In genomic region chr2:87678742-87679173, GRCh38 we compare ENCODE assay signal across 7 cellular contexts.
DNase-seq lines count a peak whose midpoint lies in the region; ATAC-seq, FAIRE-seq and TF ChIP-seq lines count a peak whose summit lies in the region.
"Not testable (repeated sequence)": the region's sequence is repeated elsewhere in the genome, so short reads cannot be mapped to it uniquely, and the experiment has no call there.

No MANE protein-coding gene starts in this region.

- H3K4me1 ChIP-seq in GM12878 (ENCODE audit: control insufficient read depth, insufficient read depth, low read length); HepG2 (ENCODE audit: insufficient read depth, low read length): not testable (repeated sequence)

- in situ Hi-C loops in GM12878 (cut with MboI); HepG2 (cut with HindIII; ENCODE audit: extremely low pct_ligation_motif_present, low pct_unique_long_range_greater_than_20kb): not testable (repeated sequence)

- not testable (repeated sequence) for H3K4me3 Mint-ChIP-seq in HFFc6; T-helper 2 cell treated with Interferon-gamma antibody and Interleukin-4, amounts not matched to agents 5 μg/mL and 100 μg/mL, for 36 hours; activated CD4-positive, alpha-beta memory T cell treated with anti-CD3 and anti-CD28 coated beads for 36 hours; activated T-cell treated with anti-CD3 and anti-CD28 coated beads, Interleukin-2, amount 50 U/mL, for 72 hours

- intact Hi-C loops in activated CD4-positive, alpha-beta memory T cell treated with anti-CD3 and anti-CD28 coated beads for 36 hours (cut with micrococcal nuclease); GM12878 (cut with micrococcal nuclease; ENCODE audit: unreplicated experiment); HepG2 (cut with micrococcal nuclease; ENCODE audit: unreplicated experiment): not testable (repeated sequence)

- not testable (repeated sequence) for TF ChIP-seq EP300 in GM12878 (IDR thresholded peaks at IDR 0.05; ENCODE audit: borderline replicate concordance in 1 of 2, control insufficient read depth in 1 of 2, low read depth in 2 of 2, low read length in 2 of 2); HepG2 (IDR thresholded peaks at IDR 0.05; ENCODE audit: low read depth in 2 of 2, low read length in 2 of 2); HepG2 (CRISPR knock-in tag; IDR thresholded peaks at IDR 0.05; ENCODE audit: borderline replicate concordance)

- H3K4me3 ChIP-seq in GM12878; HepG2 (replicated peaks in 1 of 3; ENCODE audit: insufficient read depth in 1 of 3, low read depth in 2 of 3, low read length in 3 of 3): not testable (repeated sequence)

- H2AFZ ChIP-seq in GM12878 (ENCODE audit: control insufficient read depth, low read depth, low read length); HepG2 (ENCODE audit: low read length): not testable (repeated sequence)

- not testable (repeated sequence) for TF ChIP-seq POLR2A in GM12878 (IDR thresholded peaks at IDR 0.05; ENCODE audit: low read depth, low read length); HepG2 (IDR thresholded peaks at IDR 0.05; ENCODE audit: insufficient read depth in 1 of 2, low read depth in 2 of 2, low read length in 2 of 2)

- CTCF ChIA-PET in activated CD4-positive, alpha-beta memory T cell treated with anti-CD3 and anti-CD28 coated beads for 36 hours (lab: Charles Lee); GM12878 (lab: Yijun Ruan, JAX); HepG2 (lab: Yijun Ruan, JAX; ENCODE audit: low intra/inter-chr PET ratio, low total read pairs): not testable (repeated sequence)

- H3K4me1 Mint-ChIP-seq in HFFc6 (ENCODE audit: low read depth); T-helper 2 cell treated with Interferon-gamma antibody and Interleukin-4, amounts not matched to agents 5 μg/mL and 100 μg/mL, for 36 hours (ENCODE audit: low read depth); activated CD4-positive, alpha-beta memory T cell treated with anti-CD3 and anti-CD28 coated beads for 36 hours (ENCODE audit: low read depth); activated T-cell treated with anti-CD3 and anti-CD28 coated beads, Interleukin-2, amount 50 U/mL, for 72 hours (ENCODE audit: low read depth): not testable (repeated sequence)

- ATAC-seq in activated T-cell treated with anti-CD3 and anti-CD28 coated beads, Interleukin-2, amount 50 U/mL, for 72 hours (replicated peaks in 1 of 2): peak; percentile 89
- ATAC-seq in GM12878 (peak; percentile 36; the same call in 2 of the 3 replicates), HepG2 (peak; percentile 23)
- ATAC-seq in stimulated activated naive CD8-positive, alpha-beta T cell treated with anti-CD3 and anti-CD28 coated beads, Interleukin-15, Interleukin-2, amounts not matched to agents 100 U/mL and 50 U/mL, for 24 hours: peak; percentile 78

- TF ChIP-seq CTCF in HFFc6 (IDR thresholded peaks at IDR 0.05); GM12878 (IDR thresholded peaks at IDR 0.05 in 2 of 3, conservative IDR thresholded peaks at IDR 0.05 in 1 of 3; ENCODE audit: control insufficient read depth in 2 of 3, extremely low read depth in 1 of 3, insufficient read depth in 1 of 3, low read depth in 3 of 3, low read length in 3 of 3); HepG2 (CRISPR knock-in tag; IDR thresholded peaks at IDR 0.05): not testable (repeated sequence)

- not testable (repeated sequence) for H3K4me2 ChIP-seq in GM12878 (ENCODE audit: control insufficient read depth, insufficient read depth); HepG2 (ENCODE audit: low read depth, low read length)

- SMC1A ChIA-PET in GM12878 (lab: Charles Lee; ENCODE audit: uncharacterized antibody, unreplicated experiment): not testable (repeated sequence)

- H4K20me1 ChIP-seq in GM12878 (ENCODE audit: control insufficient read depth, insufficient read depth); HepG2 (ENCODE audit: insufficient read depth, low read length): not testable (repeated sequence)

- not testable (repeated sequence) for H3K79me2 ChIP-seq in GM12878 (ENCODE audit: control insufficient read depth, insufficient read depth, low read length); HepG2 (ENCODE audit: insufficient read depth, low read length)

- not testable (repeated sequence) for TF ChIP-seq RAD21 in GM12878 (IDR thresholded peaks at IDR 0.05; ENCODE audit: insufficient read depth, low read depth, low read length); HepG2 (CRISPR knock-in tag; IDR thresholded peaks at IDR 0.05)

- not testable (repeated sequence) for DNase-seq in HFFc6; GM12878 (ENCODE audit: low read depth, low spot score); HepG2 (ENCODE audit: low spot score); stimulated activated naive CD8-positive, alpha-beta T cell treated with anti-CD3 and anti-CD28 coated beads, Interleukin-15, Interleukin-2, amounts not matched to agents 100 U/mL and 50 U/mL, for 24 hours
- peak; percentile 31 for DNase-seq in T-helper 2 cell treated with Interferon-gamma antibody and Interleukin-4, amounts not matched to agents 5 μg/mL and 100 μg/mL, for 36 hours (ENCODE audit: low spot score)
- peak; percentile 23 for DNase-seq in activated CD4-positive, alpha-beta memory T cell treated with anti-CD3 and anti-CD28 coated beads for 36 hours
- peak; percentile 4 to 9 for DNase-seq in activated T-cell treated with anti-CD3 and anti-CD28 coated beads, Interleukin-2, amount 50 U/mL, for 72 hours

- H3K9me3 ChIP-seq in GM12878 (replicated peaks; ENCODE audit: control insufficient read depth, insufficient read depth, low read length); HepG2 (ENCODE audit: low read length): not testable (repeated sequence)

- not testable (repeated sequence) for H3K27ac ChIP-seq in GM12878 (ENCODE audit: control insufficient read depth, insufficient read depth); HepG2 (ENCODE audit: extremely low read length, insufficient read depth, low read length)

- not testable (repeated sequence) for H3K9ac ChIP-seq in GM12878 (ENCODE audit: control insufficient read depth, insufficient read depth, low read length); HepG2 (ENCODE audit: insufficient read depth, low read depth, low read length)

- RAD21 ChIA-PET in GM12878 (lab: Charles Lee; ENCODE audit: unreplicated experiment): not testable (repeated sequence)

- not testable (repeated sequence) for BruUV-seq in GM12878 (replicated peaks; lab: Mats Ljungman, UMichigan); HepG2 (replicated peaks; lab: Mats Ljungman, UMichigan)

- POLR2A ChIA-PET in activated CD4-positive, alpha-beta memory T cell treated with anti-CD3 and anti-CD28 coated beads for 36 hours (lab: Charles Lee); GM12878 (lab: Charles Lee); HepG2 (lab: Yijun Ruan, JAX): not testable (repeated sequence)

- H3K27ac Mint-ChIP-seq in HFFc6: peak overlapping the region; percentile 73
- not testable (repeated sequence) for H3K27ac Mint-ChIP-seq in T-helper 2 cell treated with Interferon-gamma antibody and Interleukin-4, amounts not matched to agents 5 μg/mL and 100 μg/mL, for 36 hours; activated CD4-positive, alpha-beta memory T cell treated with anti-CD3 and anti-CD28 coated beads for 36 hours; activated T-cell treated with anti-CD3 and anti-CD28 coated beads, Interleukin-2, amount 50 U/mL, for 72 hours

- H3K9me3 Mint-ChIP-seq in HFFc6; T-helper 2 cell treated with Interferon-gamma antibody and Interleukin-4, amounts not matched to agents 5 μg/mL and 100 μg/mL, for 36 hours; activated CD4-positive, alpha-beta memory T cell treated with anti-CD3 and anti-CD28 coated beads for 36 hours; activated T-cell treated with anti-CD3 and anti-CD28 coated beads, Interleukin-2, amount 50 U/mL, for 72 hours: not testable (repeated sequence)

- WGBS in GM12878 (ENCODE audit: insufficient coverage, insufficient replicate concordance, low lambda C conversion rate, missing lambda C conversion rate): 66% methylated on average over 5 of the region's 6 CpGs
- 90% methylated on average over 3 of the region's 6 CpGs for WGBS in HepG2 (ENCODE audit: low lambda C conversion rate)

- FAIRE-seq in GM12878 (lab: Jason Lieb, UNC) (peak; percentile 23), HepG2 (lab: Jason Lieb, UNC) (peak; percentile 67)

- not testable (repeated sequence) for H3K36me3 Mint-ChIP-seq in HFFc6 (ENCODE audit: low read depth); T-helper 2 cell treated with Interferon-gamma antibody and Interleukin-4, amounts not matched to agents 5 μg/mL and 100 μg/mL, for 36 hours (ENCODE audit: low read depth); activated CD4-positive, alpha-beta memory T cell treated with anti-CD3 and anti-CD28 coated beads for 36 hours; activated T-cell treated with anti-CD3 and anti-CD28 coated beads, Interleukin-2, amount 50 U/mL, for 72 hours (ENCODE audit: insufficient read depth in 2 of 2)

- H3K27me3 Mint-ChIP-seq in HFFc6 (ENCODE audit: insufficient read depth); T-helper 2 cell treated with Interferon-gamma antibody and Interleukin-4, amounts not matched to agents 5 μg/mL and 100 μg/mL, for 36 hours (ENCODE audit: low read depth); activated CD4-positive, alpha-beta memory T cell treated with anti-CD3 and anti-CD28 coated beads for 36 hours; activated T-cell treated with anti-CD3 and anti-CD28 coated beads, Interleukin-2, amount 50 U/mL, for 72 hours (ENCODE audit: low read depth): not testable (repeated sequence)

- H3K36me3 ChIP-seq in GM12878 (ENCODE audit: control insufficient read depth in 2 of 2, insufficient read depth in 2 of 2, low read length in 1 of 2); HepG2 (replicated peaks in 1 of 2; ENCODE audit: control insufficient read depth in 1 of 2, insufficient read depth in 2 of 2, low read length in 2 of 2): not testable (repeated sequence)

- H3K27me3 ChIP-seq in GM12878 (replicated peaks in 1 of 2; ENCODE audit: control insufficient read depth in 2 of 2, insufficient read depth in 2 of 2, low read length in 1 of 2); HepG2 (ENCODE audit: control insufficient read depth in 1 of 2, insufficient read depth in 2 of 2, low read length in 2 of 2): not testable (repeated sequence)

Comparison
In these comparisons a context has a peak if more than half of its experiments do, and no peak if none do; other contexts are left out.
1. ATAC-seq: peak in every context shown above with its lines; median percentile 89 in activated T-cell treated with anti-CD3 and anti-CD28 coated beads, Interleukin-2, amount 50 U/mL, for 72 hours; 78 in stimulated activated naive CD8-positive, alpha-beta T cell treated with anti-CD3 and anti-CD28 coated beads, Interleukin-15, Interleukin-2, amounts not matched to agents 100 U/mL and 50 U/mL, for 24 hours; 36 in GM12878; 23 in HepG2.